Comparison of ENCODE assay signal across 13 cellular contexts in genomic region chr4:163110442-163110841, GRCh38. TPM values are rescaled to one million over a fixed set of nuclear protein-coding genes. Genes with fewer than 3 reads are reported as not detected.
DNase-seq lines count a peak whose midpoint lies in the region; ATAC-seq and TF ChIP-seq lines count a peak whose summit lies in the region.
"Had no signal": no experiment of that assay in that cellular context is flagged by ENCODE, and none has a peak within 500 bp of the region (broad histone marks: within the 10 kb centered on the region; RNA-seq: fewer than 3 reads in every experiment).

No MANE protein-coding gene starts in this region.

- no peaks in the 10 kb centered on the region for H3K27me3 ChIP-seq in foreskin keratinocyte
- H3K27me3 ChIP-seq: tibial artery had no signal

- no peak overlapping the region for H3K27ac ChIP-seq in foreskin keratinocyte
- H3K27ac ChIP-seq: skin epidermis, tibial artery had no signal

- peak; percentile 62 for ATAC-seq in GM18861 (IDR thresholded peaks at IDR 0.05; ENCODE audit: unreplicated experiment)
- ATAC-seq in GM19468 (IDR thresholded peaks at IDR 0.05; ENCODE audit: extremely low read depth, unreplicated experiment), result peak; percentile 61
- peak; percentile 32 for ATAC-seq in HG02884 (IDR thresholded peaks at IDR 0.05; ENCODE audit: unreplicated experiment)
- ATAC-seq in T-cell (replicated peaks in 1 of 4), result no peak
- ATAC-seq in foreskin keratinocyte, result no peak
- ATAC-seq: GM23338 had no signal

- H3K27ac Mint-ChIP-seq in T-cell (peak overlapping the region; percentile 36 to 52), type B pancreatic cell (no peak overlapping the region)
- H3K27ac Mint-ChIP-seq: GM23338 had no signal

- peaks cover 6% of the 10 kb centered on the region for H3K4me1 ChIP-seq in foreskin keratinocyte

- H3K4me3 Mint-ChIP-seq in T-cell (no peak overlapping the region), type B pancreatic cell (no peak overlapping the region)
- H3K4me3 Mint-ChIP-seq: GM23338 had no signal

- DNase-seq in T-cell (no peak), DMS114 treated with DMSO at 0.1 percent for 48 hours (lab: John Stamatoyannopoulos, UW; ENCODE audit: unreplicated experiment) (no peak), foreskin keratinocyte (no peak), DMS153 (lab: John Stamatoyannopoulos, UW) (no peak), type B pancreatic cell (ENCODE audit: extremely low spot score, unreplicated experiment) (no peak)
- DNase-seq: erythroblast, hippocampal formation, tibial artery had no signal

- H3K9me3 Mint-ChIP-seq in T-cell, result no peaks in the 10 kb centered on the region
- H3K9me3 Mint-ChIP-seq in type B pancreatic cell, result no peaks in the 10 kb centered on the region
- H3K9me3 Mint-ChIP-seq: GM23338 had no signal

- TF ChIP-seq CTCF in foreskin keratinocyte (conservative IDR thresholded peaks at IDR 0.05) (no peak), type B pancreatic cell (conservative IDR thresholded peaks at IDR 0.05) (no peak)

- POLR2A ChIA-PET in T-cell (lab: Charles Lee), result interaction anchor here in 1 of 2 donors (0.6 kb wide), 1 partner anchor 476 kb away, joined by 3 read pairs; no protein-coding TSS in a partner anchor

- H3K36me3 Mint-ChIP-seq in T-cell (peaks cover 14% of the 10 kb centered on the region), type B pancreatic cell (no peaks in the 10 kb centered on the region)

- peaks cover 6 to 17% (median 11%) of the 10 kb centered on the region in 3 donors for H3K4me1 Mint-ChIP-seq in T-cell
- H3K4me1 Mint-ChIP-seq in type B pancreatic cell (ENCODE audit: unreplicated experiment), result no peaks in the 10 kb centered on the region

- CTCF ChIA-PET in T-cell (lab: Charles Lee), result interaction anchor here in 1 of 2 donors (1.0 kb wide), 1 partner anchor 438 kb away, joined by 3 read pairs; no protein-coding TSS in a partner anchor

- H3K27me3 Mint-ChIP-seq in T-cell, result no peaks in the 10 kb centered on the region
- H3K27me3 Mint-ChIP-seq in type B pancreatic cell, result no peaks in the 10 kb centered on the region

RNA-seq across cellular contexts. Expression of gene NAF1, which starts 56.2 kb away (rescaled TPM):
- total RNA-seq in T-cell (10 to 100 TPM; 17.6 to 47.2 (median 21.2) TPM), foreskin keratinocyte (13.4 and 14.3 TPM in 2 replicates), type B pancreatic cell (ENCODE audit: low replicate concordance) (20.0 and 23.3 TPM in 2 replicates)
- 7.2 and 9.0 TPM in 2 replicates for polyA plus RNA-seq in foreskin keratinocyte

Comparison
In these comparisons a context has a peak if more than half of its experiments do, and no peak if none do; other contexts are left out.
1. ATAC-seq: peak in GM18861 (single experiment), GM19468 (single experiment) and HG02884 (single experiment); none in T-cell (0 of 4) and foreskin keratinocyte (single experiment).